Comparison of ENCODE assay signal across 1 cellular context in the genomic region with DNA sequence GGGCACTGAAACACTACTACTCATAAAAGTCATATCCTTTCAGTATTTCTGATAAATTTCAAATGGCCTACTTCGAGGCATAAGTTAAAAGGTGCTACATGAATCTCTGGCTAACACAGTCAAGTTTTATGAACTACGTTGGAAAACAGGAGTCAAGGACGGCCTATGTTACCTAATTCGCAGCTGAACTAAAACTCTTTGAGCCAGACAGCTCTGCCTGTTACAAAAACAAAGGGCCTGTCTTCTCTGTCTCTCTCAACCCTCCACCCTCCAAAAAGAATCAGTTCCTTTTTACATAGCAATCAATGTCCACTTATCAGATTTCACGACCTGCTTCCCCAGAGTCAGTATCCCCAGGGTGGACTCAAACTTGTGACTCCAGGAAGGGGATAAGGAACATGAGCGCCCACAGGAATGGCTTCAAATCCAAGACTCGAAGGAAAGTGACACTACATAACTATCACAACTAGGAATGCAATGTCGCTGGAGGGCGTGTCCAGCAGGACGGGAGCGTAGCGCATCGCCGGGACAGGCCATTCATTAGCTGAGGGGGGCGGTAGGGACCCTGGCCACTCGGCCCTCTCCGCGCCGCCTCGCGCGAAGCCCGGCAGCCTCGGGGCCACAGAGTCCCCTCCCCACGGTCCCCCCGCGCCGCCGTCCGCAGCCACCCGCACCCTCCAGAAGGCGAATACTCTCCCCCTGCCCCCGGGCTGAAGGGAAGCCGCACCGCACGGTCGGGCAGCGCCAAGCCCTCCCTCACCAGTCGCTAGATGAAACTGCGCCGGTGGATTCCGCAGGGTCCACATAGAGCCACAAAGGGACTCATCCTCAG.
TF ChIP-seq lines count a peak whose summit lies in the region.

No MANE protein-coding gene starts in this region.

TF ChIP-seq in GM12878, 131 proteins besides CTCF, POLR2A, EP300 and RAD21 (continued from another document and continues in another):
- TF ChIP-seq, protein P1, sequence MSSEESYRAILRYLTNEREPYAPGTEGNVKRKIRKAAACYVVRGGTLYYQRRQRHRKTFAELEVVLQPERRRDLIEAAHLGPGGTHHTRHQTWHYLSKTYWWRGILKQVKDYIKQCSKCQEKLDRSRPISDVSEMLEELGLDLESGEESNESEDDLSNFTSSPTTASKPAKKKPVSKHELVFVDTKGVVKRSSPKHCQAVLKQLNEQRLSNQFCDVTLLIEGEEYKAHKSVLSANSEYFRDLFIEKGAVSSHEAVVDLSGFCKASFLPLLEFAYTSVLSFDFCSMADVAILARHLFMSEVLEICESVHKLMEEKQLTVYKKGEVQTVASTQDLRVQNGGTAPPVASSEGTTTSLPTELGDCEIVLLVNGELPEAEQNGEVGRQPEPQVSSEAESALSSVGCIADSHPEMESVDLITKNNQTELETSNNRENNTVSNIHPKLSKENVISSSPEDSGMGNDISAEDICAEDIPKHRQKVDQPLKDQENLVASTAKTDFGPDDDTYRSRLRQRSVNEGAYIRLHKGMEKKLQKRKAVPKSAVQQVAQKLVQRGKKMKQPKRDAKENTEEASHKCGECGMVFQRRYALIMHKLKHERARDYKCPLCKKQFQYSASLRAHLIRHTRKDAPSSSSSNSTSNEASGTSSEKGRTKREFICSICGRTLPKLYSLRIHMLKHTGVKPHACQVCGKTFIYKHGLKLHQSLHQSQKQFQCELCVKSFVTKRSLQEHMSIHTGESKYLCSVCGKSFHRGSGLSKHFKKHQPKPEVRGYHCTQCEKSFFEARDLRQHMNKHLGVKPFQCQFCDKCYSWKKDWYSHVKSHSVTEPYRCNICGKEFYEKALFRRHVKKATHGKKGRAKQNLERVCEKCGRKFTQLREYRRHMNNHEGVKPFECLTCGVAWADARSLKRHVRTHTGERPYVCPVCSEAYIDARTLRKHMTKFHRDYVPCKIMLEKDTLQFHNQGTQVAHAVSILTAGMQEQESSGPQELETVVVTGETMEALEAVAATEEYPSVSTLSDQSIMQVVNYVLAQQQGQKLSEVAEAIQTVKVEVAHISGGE (CRISPR knock-in tag; IDR thresholded peaks at IDR 0.05) = no peak
- no peak for TF ChIP-seq ATF2 (IDR thresholded peaks at IDR 0.05; ENCODE audit: low read length)
- no peak for TF ChIP-seq MTA2 (IDR thresholded peaks at IDR 0.05; ENCODE audit: low read depth)
- no peak for TF ChIP-seq RAD51 (IDR thresholded peaks at IDR 0.05)
- TF ChIP-seq TCF12 (IDR thresholded peaks at IDR 0.05; ENCODE audit: low read depth, low read length) = no peak
- no peak for TF ChIP-seq SIX5 (IDR thresholded peaks at IDR 0.05; ENCODE audit: low read depth, low read length, severe bottlenecking)
- TF ChIP-seq, protein P2, sequence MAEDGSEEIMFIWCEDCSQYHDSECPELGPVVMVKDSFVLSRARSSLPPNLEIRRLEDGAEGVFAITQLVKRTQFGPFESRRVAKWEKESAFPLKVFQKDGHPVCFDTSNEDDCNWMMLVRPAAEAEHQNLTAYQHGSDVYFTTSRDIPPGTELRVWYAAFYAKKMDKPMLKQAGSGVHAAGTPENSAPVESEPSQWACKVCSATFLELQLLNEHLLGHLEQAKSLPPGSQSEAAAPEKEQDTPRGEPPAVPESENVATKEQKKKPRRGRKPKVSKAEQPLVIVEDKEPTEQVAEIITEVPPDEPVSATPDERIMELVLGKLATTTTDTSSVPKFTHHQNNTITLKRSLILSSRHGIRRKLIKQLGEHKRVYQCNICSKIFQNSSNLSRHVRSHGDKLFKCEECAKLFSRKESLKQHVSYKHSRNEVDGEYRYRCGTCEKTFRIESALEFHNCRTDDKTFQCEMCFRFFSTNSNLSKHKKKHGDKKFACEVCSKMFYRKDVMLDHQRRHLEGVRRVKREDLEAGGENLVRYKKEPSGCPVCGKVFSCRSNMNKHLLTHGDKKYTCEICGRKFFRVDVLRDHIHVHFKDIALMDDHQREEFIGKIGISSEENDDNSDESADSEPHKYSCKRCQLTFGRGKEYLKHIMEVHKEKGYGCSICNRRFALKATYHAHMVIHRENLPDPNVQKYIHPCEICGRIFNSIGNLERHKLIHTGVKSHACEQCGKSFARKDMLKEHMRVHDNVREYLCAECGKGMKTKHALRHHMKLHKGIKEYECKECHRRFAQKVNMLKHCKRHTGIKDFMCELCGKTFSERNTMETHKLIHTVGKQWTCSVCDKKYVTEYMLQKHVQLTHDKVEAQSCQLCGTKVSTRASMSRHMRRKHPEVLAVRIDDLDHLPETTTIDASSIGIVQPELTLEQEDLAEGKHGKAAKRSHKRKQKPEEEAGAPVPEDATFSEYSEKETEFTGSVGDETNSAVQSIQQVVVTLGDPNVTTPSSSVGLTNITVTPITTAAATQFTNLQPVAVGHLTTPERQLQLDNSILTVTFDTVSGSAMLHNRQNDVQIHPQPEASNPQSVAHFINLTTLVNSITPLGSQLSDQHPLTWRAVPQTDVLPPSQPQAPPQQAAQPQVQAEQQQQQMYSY (CRISPR knock-in tag; IDR thresholded peaks at IDR 0.05) = no peak
- no peak for TF ChIP-seq HDAC6 (IDR thresholded peaks at IDR 0.05; ENCODE audit: unreplicated experiment)
- TF ChIP-seq DPF2 (IDR thresholded peaks at IDR 0.05) = no peak
- TF ChIP-seq NRF1 (conservative IDR thresholded peaks at IDR 0.05; ENCODE audit: low read depth, low read length) = no peak
- TF ChIP-seq MLLT1 (IDR thresholded peaks at IDR 0.05) = no peak
- no peak for TF ChIP-seq ESRRA (IDR thresholded peaks at IDR 0.05; ENCODE audit: low read length)
- no peak for TF ChIP-seq POU2F2 (IDR thresholded peaks at IDR 0.05; ENCODE audit: borderline replicate concordance, low read depth, low read length)
- no peak for TF ChIP-seq ZNF274 (IDR thresholded peaks at IDR 0.05; ENCODE audit: insufficient read depth, insufficient read length)
- TF ChIP-seq NR2C1 (IDR thresholded peaks at IDR 0.05) = no peak
- no peak for TF ChIP-seq BRCA1 (IDR thresholded peaks at IDR 0.05; ENCODE audit: low read depth, low read length)
- no peak for TF ChIP-seq HDGF (IDR thresholded peaks at IDR 0.05)
- no peak for TF ChIP-seq ZNF24 (IDR thresholded peaks at IDR 0.05)
- no peak for TF ChIP-seq ETV6 (conservative IDR thresholded peaks at IDR 0.05 in 1 of 2, IDR thresholded peaks at IDR 0.05 in 1 of 2; ENCODE audit: borderline replicate concordance in 1 of 2, low read depth in 1 of 2)
- TF ChIP-seq ZBTB4 (CRISPR knock-in tag; IDR thresholded peaks at IDR 0.05) = no peak
- no peak for TF ChIP-seq BCL3 (IDR thresholded peaks at IDR 0.05; ENCODE audit: borderline replicate concordance, insufficient read depth, low read depth, low read length, poor library complexity, severe bottlenecking)
- TF ChIP-seq RB1 (IDR thresholded peaks at IDR 0.05; ENCODE audit: borderline replicate concordance) = no peak
- TF ChIP-seq, protein P3, sequence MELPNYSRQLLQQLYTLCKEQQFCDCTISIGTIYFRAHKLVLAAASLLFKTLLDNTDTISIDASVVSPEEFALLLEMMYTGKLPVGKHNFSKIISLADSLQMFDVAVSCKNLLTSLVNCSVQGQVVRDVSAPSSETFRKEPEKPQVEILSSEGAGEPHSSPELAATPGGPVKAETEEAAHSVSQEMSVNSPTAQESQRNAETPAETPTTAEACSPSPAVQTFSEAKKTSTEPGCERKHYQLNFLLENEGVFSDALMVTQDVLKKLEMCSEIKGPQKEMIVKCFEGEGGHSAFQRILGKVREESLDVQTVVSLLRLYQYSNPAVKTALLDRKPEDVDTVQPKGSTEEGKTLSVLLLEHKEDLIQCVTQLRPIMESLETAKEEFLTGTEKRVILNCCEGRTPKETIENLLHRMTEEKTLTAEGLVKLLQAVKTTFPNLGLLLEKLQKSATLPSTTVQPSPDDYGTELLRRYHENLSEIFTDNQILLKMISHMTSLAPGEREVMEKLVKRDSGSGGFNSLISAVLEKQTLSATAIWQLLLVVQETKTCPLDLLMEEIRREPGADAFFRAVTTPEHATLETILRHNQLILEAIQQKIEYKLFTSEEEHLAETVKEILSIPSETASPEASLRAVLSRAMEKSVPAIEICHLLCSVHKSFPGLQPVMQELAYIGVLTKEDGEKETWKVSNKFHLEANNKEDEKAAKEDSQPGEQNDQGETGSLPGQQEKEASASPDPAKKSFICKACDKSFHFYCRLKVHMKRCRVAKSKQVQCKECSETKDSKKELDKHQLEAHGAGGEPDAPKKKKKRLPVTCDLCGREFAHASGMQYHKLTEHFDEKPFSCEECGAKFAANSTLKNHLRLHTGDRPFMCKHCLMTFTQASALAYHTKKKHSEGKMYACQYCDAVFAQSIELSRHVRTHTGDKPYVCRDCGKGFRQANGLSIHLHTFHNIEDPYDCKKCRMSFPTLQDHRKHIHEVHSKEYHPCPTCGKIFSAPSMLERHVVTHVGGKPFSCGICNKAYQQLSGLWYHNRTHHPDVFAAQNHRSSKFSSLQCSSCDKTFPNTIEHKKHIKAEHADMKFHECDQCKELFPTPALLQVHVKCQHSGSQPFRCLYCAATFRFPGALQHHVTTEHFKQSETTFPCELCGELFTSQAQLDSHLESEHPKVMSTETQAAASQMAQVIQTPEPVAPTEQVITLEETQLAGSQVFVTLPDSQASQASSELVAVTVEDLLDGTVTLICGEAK (IDR thresholded peaks at IDR 0.05; ENCODE audit: borderline replicate concordance) = no peak
- TF ChIP-seq NKRF (conservative IDR thresholded peaks at IDR 0.05) = peak; percentile 34; the same call in 1 of the 2 replicates
- no peak; the same call in 1 of the 2 replicates for TF ChIP-seq HCFC1 (IDR thresholded peaks at IDR 0.05; ENCODE audit: low read length)
- no peak for TF ChIP-seq ZNF207 (IDR thresholded peaks at IDR 0.05; ENCODE audit: borderline replicate concordance)
- no peak; the same call in 1 of the 2 replicates for TF ChIP-seq NFIC (IDR thresholded peaks at IDR 0.05; ENCODE audit: low read depth, low read length)
- no peak for TF ChIP-seq EED (IDR thresholded peaks at IDR 0.05; ENCODE audit: low read depth)
- TF ChIP-seq SUZ12 (IDR thresholded peaks at IDR 0.05; ENCODE audit: unreplicated experiment) = no peak
- no peak for TF ChIP-seq MEF2B (IDR thresholded peaks at IDR 0.05; ENCODE audit: partially characterized antibody, poor library complexity, severe bottlenecking)
